ENCODE assay signal across 8 cellular contexts in genomic region chr21:33641339-33642026, GRCh38. TPM values are rescaled to one million over a fixed set of nuclear protein-coding genes. Genes with fewer than 3 reads are reported as not detected.
DNase-seq lines count a peak whose midpoint lies in the region; ATAC-seq and TF ChIP-seq lines count a peak whose summit lies in the region.

Gene CRYZL1, minus strand, starts transcription at chr21:33641741. Its CDS starts 10,190 bp downstream, at chr21:33631551.

- H3K27ac ChIP-seq in PC-9 = peak within 1 kb of the TSS; percentile 76

- CTCF ChIA-PET in PC-9 (lab: Charles Lee) = no interaction called here

- no peaks in the 10 kb centered on the region; the same call in 1 of the 2 replicates for H3F3A ChIP-seq in PC-9 (ENCODE audit: insufficient read depth, low read depth)

- no peaks in the 10 kb centered on the region for H3K9me2 ChIP-seq in PC-9 (ENCODE audit: insufficient read depth)

- H3K27me3 ChIP-seq in PC-9 (ENCODE audit: insufficient read depth, low read depth) = no peaks in the 10 kb centered on the region

- peaks cover 60% of the 10 kb centered on the region for H3K79me2 ChIP-seq in PC-9 (ENCODE audit: low read depth)

- peaks cover 21% of the 10 kb centered on the region for H3K4me1 ChIP-seq in PC-9 (replicated peaks; ENCODE audit: insufficient read depth)

- DNase-seq in DMS153 (lab: John Stamatoyannopoulos, UW) = peak; percentile 99
- peak; percentile 99 for DNase-seq in Jurkat, Clone E6-1 (ENCODE audit: low read depth, low spot score)
- peak; percentile 98 to 99 for DNase-seq in PC-9
- DNase-seq in activated T-cell treated with anti-CD3 and anti-CD28 coated beads, Interleukin-2, amount 50 U/mL, for 1 hour = peak; percentile 100
- DNase-seq in epithelial cell of proximal tubule (ENCODE audit: low read depth) = peak; percentile 97
- DNase-seq in mucosa of gallbladder (ENCODE audit: low spot score) = peak; percentile 100
- peak; percentile 99 to 100 for DNase-seq in stimulated activated CD8-positive, alpha-beta memory T cell treated with anti-CD3 and anti-CD28 coated beads, Interleukin-4, amount 100 ng/mL, for 4 hours (ENCODE audit: low read depth in 2 of 2, low spot score in 1 of 2)

- H4K20me1 ChIP-seq in PC-9 (ENCODE audit: insufficient read depth) = no peaks in the 10 kb centered on the region

- H3K4me3 ChIP-seq in Jurkat, Clone E6-1 (ENCODE audit: low read length) = peak within 1 kb of the TSS; percentile 92
- H3K4me3 ChIP-seq in PC-9 (peak within 1 kb of the TSS; percentile 76), epithelial cell of proximal tubule (ENCODE audit: low read depth, low read length) (peak within 1 kb of the TSS; percentile 92)

- POLR2A ChIA-PET in PC-9 (lab: Charles Lee; ENCODE audit: unreplicated experiment) = interaction anchor here (0.7 kb wide), 2 partner anchors 127 to 161 kb away, joined by 5 to 6 read pairs; no protein-coding TSS in a partner anchor

- H3K4me2 ChIP-seq in PC-9 = peak within 1 kb of the TSS; percentile 91

- peak; percentile 83 for ATAC-seq in GM21619 (IDR thresholded peaks at IDR 0.05; ENCODE audit: unreplicated experiment)

- TF ChIP-seq CTCF in PC-9 (conservative IDR thresholded peaks at IDR 0.05) = no peak
- TF ChIP-seq CTCF in epithelial cell of proximal tubule (conservative IDR thresholded peaks at IDR 0.05; ENCODE audit: low read depth, low read length) = no peak

- H2AFZ ChIP-seq in PC-9 = peak within 1 kb of the TSS; percentile 98

- intact Hi-C loops in PC-9 (cut with micrococcal nuclease; ENCODE audit: unreplicated experiment) = loop anchor here (1.0 to 10.0 kb wide), 4 partner anchors 42 to 253 kb away; no protein-coding TSS in a partner anchor

- BruUV-seq in PC-9 (replicated peaks; lab: Mats Ljungman, UMichigan) = no TSS peak

- no peaks in the 10 kb centered on the region for H3K36me3 ChIP-seq in PC-9 (ENCODE audit: low read depth)

- no peaks in the 10 kb centered on the region for H3K9me3 ChIP-seq in PC-9 (ENCODE audit: insufficient read depth, low read depth)

RNA-seq across cellular contexts. Expression of gene CRYZL1, which starts in this region (rescaled TPM):
- 47.6 TPM for polyA plus RNA-seq in Jurkat, Clone E6-1 (2012; ENCODE audit: insufficient read depth, insufficient read length)
- total RNA-seq in PC-9 (2021) (22.4 and 30.3 TPM in 2 replicates), epithelial cell of proximal tubule (15.5 and 27.2 TPM in 2 replicates), mucosa of gallbladder (29.1 TPM)

Comparison
In these comparisons a context has a peak if more than half of its experiments do, and no peak if none do; other contexts are left out.
1. Peak in every context shown above with its lines: DNase-seq, ATAC-seq, H3K4me3 ChIP-seq and H3K27ac ChIP-seq.